Comparison of ENCODE assay signal across 27 cellular contexts in genomic region chr12:2833810-2834209, GRCh38. TPM values are rescaled to one million over a fixed set of nuclear protein-coding genes. Genes with fewer than 3 reads are reported as not detected.
A peak's percentile ranks its signal among the peaks of the same experiment; 100 is the strongest.
DNase-seq lines count a peak whose midpoint lies in the region; ATAC-seq, FAIRE-seq and TF ChIP-seq lines count a peak whose summit lies in the region.
"Had no signal": no experiment of that assay in that cellular context is flagged by ENCODE, and none has a peak within 500 bp of the region (broad histone marks: within the 10 kb centered on the region; RNA-seq: fewer than 3 reads in every experiment).

No MANE protein-coding gene starts in this region.

- H3K27me3 ChIP-seq in A673 (replicated peaks; ENCODE audit: insufficient read depth, low read depth, low read length, poor library complexity): no peaks in the 10 kb centered on the region
- no peaks in the 10 kb centered on the region for H3K27me3 ChIP-seq in astrocyte (ENCODE audit: insufficient read depth, low read length)
- H3K27me3 ChIP-seq in mesendoderm (ENCODE audit: insufficient read depth, low read length, poor library complexity): no peaks in the 10 kb centered on the region
- no peaks in the 10 kb centered on the region for H3K27me3 ChIP-seq in naive thymus-derived CD4-positive, alpha-beta T cell (ENCODE audit: control insufficient read depth in 2 of 2, insufficient read depth in 2 of 2, low read length in 2 of 2)
- H3K27me3 ChIP-seq: ascending aorta, colonic mucosa, right lobe of liver had no signal

- H3K4me3 Mint-ChIP-seq in astrocyte (ENCODE audit: unreplicated experiment): no peak overlapping the region
- no peak overlapping the region for H3K4me3 Mint-ChIP-seq in naive thymus-derived CD4-positive, alpha-beta T cell
- H3K4me3 Mint-ChIP-seq: activated CD4-positive, alpha-beta memory T cell treated with anti-CD3 and anti-CD28 coated beads for 36 hours had no signal

- TF ChIP-seq CTCF in A673 (conservative IDR thresholded peaks at IDR 0.05; ENCODE audit: low read depth, low read length): no peak
- no peak for TF ChIP-seq CTCF in astrocyte (IDR thresholded peaks at IDR 0.05; ENCODE audit: insufficient read depth, low read depth, low read length)

- H3K4me3 ChIP-seq in A673 (ENCODE audit: low read depth, low read length, poor library complexity, severe bottlenecking) (no peak overlapping the region), astrocyte (ENCODE audit: insufficient read depth, low read depth, low read length) (no peak overlapping the region), mesendoderm (ENCODE audit: low read length) (no peak overlapping the region)
- no peak overlapping the region for H3K4me3 ChIP-seq in naive thymus-derived CD4-positive, alpha-beta T cell (ENCODE audit: low read length)
- H3K4me3 ChIP-seq: colonic mucosa, GM12878, right lobe of liver had no signal

- DNase-seq in A673 (ENCODE audit: low spot score) (peak; percentile 48), astrocyte (ENCODE audit: low read depth) (no peak), left ventricle myocardium superior (peak; percentile 27), sciatic nerve (ENCODE audit: low spot score) (peak; percentile 78), H54 (ENCODE audit: insufficient read length, low spot score) (no peak), DMS53 (lab: John Stamatoyannopoulos, UW) (no peak), mesendoderm (no peak)
- no peak for DNase-seq in naive thymus-derived CD4-positive, alpha-beta T cell
- DNase-seq: ACHN; activated CD4-positive, alpha-beta memory T cell treated with anti-CD3 and anti-CD28 coated beads for 36 hours; activated naive CD4-positive, alpha-beta T cell; activated T-cell treated with anti-CD3 and anti-CD28 coated beads, Interleukin-2, amount 50 U/mL, for 1 hour; colonic mucosa; DMS 273 treated with DMSO at 0.1 percent for 48 hours; NCI-H1417; NCI-H2171; NCI-H526 treated with DMSO at 0.1 percent for 48 hours; right lobe of liver; SIG-M5; stimulated activated CD4-positive, alpha-beta T cell treated with anti-CD3 and anti-CD28 coated beads, Interleukin-2, amount 100 ng/mL, for 24 hours; T-helper 2 cell had no signal

- no peaks in the 10 kb centered on the region for H3K36me3 ChIP-seq in A673 (ENCODE audit: insufficient read depth, low read length, poor library complexity, severe bottlenecking)
- peaks cover 4% of the 10 kb centered on the region for H3K36me3 ChIP-seq in astrocyte (ENCODE audit: insufficient read depth, low read length)
- H3K36me3 ChIP-seq in mesendoderm (ENCODE audit: control insufficient read depth, insufficient read depth, low read length): no peaks in the 10 kb centered on the region
- H3K36me3 ChIP-seq in naive thymus-derived CD4-positive, alpha-beta T cell (ENCODE audit: control insufficient read depth in 2 of 3, insufficient read depth in 3 of 3, low read length in 3 of 3): peaks cover 0 to 20% (median 15%) of the 10 kb centered on the region in 3 experiments
- H3K36me3 ChIP-seq: colonic mucosa, right lobe of liver had no signal

- POLR2A ChIA-PET in A673 (lab: Charles Lee; ENCODE audit: low non-redundant PET): no interaction called here
- POLR2A ChIA-PET in naive thymus-derived CD4-positive, alpha-beta T cell (lab: Charles Lee): no interaction called here

- no peak overlapping the region for H4K5ac ChIP-seq in mesendoderm (ENCODE audit: low read length)

- ATAC-seq in left ventricle myocardium superior: peak; percentile 48
- peak; percentile 65 for ATAC-seq in sciatic nerve
- no peak for ATAC-seq in naive thymus-derived CD4-positive, alpha-beta T cell
- ATAC-seq: GM12878, left lobe of liver had no signal

- no TSS peak for BruUV-seq in A673 (replicated peaks; lab: Mats Ljungman, UMichigan)

- no peak overlapping the region for H2BK5ac ChIP-seq in mesendoderm (ENCODE audit: low read length)

- peaks cover 12% of the 10 kb centered on the region for H3K4me1 Mint-ChIP-seq in astrocyte (ENCODE audit: low read depth, unreplicated experiment)
- peaks cover 0 to 19% (median 13%) of the 10 kb centered on the region in 7 donors for H3K4me1 Mint-ChIP-seq in naive thymus-derived CD4-positive, alpha-beta T cell

- H4K8ac ChIP-seq in mesendoderm (ENCODE audit: low read depth, low read length): no peak overlapping the region

- H3K18ac ChIP-seq in mesendoderm (ENCODE audit: low read length): no peak overlapping the region

- H3K23ac ChIP-seq in mesendoderm (ENCODE audit: low read length): no peak overlapping the region

- no peak overlapping the region for H3K27ac Mint-ChIP-seq in astrocyte (ENCODE audit: unreplicated experiment)
- peak overlapping the region in 3 of 9 donors; percentile 4 to 76 (median 18) for H3K27ac Mint-ChIP-seq in naive thymus-derived CD4-positive, alpha-beta T cell
- H3K27ac Mint-ChIP-seq: activated CD4-positive, alpha-beta memory T cell treated with anti-CD3 and anti-CD28 coated beads for 36 hours had no signal

- H3K4me1 ChIP-seq in A673 (ENCODE audit: insufficient read depth, low read length, poor library complexity, severe bottlenecking) (peaks cover 16% of the 10 kb centered on the region), astrocyte (ENCODE audit: insufficient read depth, low read length) (peaks cover 19% of the 10 kb centered on the region), mesendoderm (ENCODE audit: control insufficient read depth, low read depth, low read length) (no peaks in the 10 kb centered on the region)
- H3K4me1 ChIP-seq in naive thymus-derived CD4-positive, alpha-beta T cell (ENCODE audit: control insufficient read depth in 2 of 2, insufficient read depth in 2 of 2, low read length in 2 of 2): no peaks in the 10 kb centered on the region
- H3K4me1 ChIP-seq: colonic mucosa, right lobe of liver had no signal

- no peak overlapping the region for H2BK15ac ChIP-seq in mesendoderm (replicated peaks; ENCODE audit: low read depth)

- no CpG with 5 or more reads among the region's 9 CpGs for WGBS in mesendoderm (ENCODE audit: extremely low coverage, insufficient coverage, low lambda C conversion rate)

- no peak for TF ChIP-seq POLR2A in H54 (IDR thresholded peaks at IDR 0.05; ENCODE audit: low read depth, low read length)

- peaks cover 9% of the 10 kb centered on the region for H3K36me3 Mint-ChIP-seq in astrocyte (ENCODE audit: low read depth, unreplicated experiment)
- peaks cover 2 to 28% (median 12%) of the 10 kb centered on the region in 5 donors for H3K36me3 Mint-ChIP-seq in naive thymus-derived CD4-positive, alpha-beta T cell

- no peak for FAIRE-seq in astrocyte (lab: Jason Lieb, UNC)
- FAIRE-seq in H54 (lab: Jason Lieb, UNC): no peak
- FAIRE-seq: GM12878 had no signal

- no peak overlapping the region for H3K27ac ChIP-seq in A673 (ENCODE audit: low read depth, low read length, poor library complexity, severe bottlenecking)
- H3K27ac ChIP-seq in astrocyte (ENCODE audit: low read depth, low read length): no peak overlapping the region
- H3K27ac ChIP-seq in mesendoderm (ENCODE audit: low read depth, low read length): no peak overlapping the region
- no peak overlapping the region for H3K27ac ChIP-seq in naive thymus-derived CD4-positive, alpha-beta T cell (ENCODE audit: low read depth, low read length)
- H3K27ac ChIP-seq: colonic mucosa, right lobe of liver had no signal

- peaks cover 1% of the 10 kb centered on the region for H3K9me3 Mint-ChIP-seq in astrocyte (ENCODE audit: unreplicated experiment)
- H3K9me3 Mint-ChIP-seq in naive thymus-derived CD4-positive, alpha-beta T cell: no peaks in the 10 kb centered on the region
- H3K9me3 Mint-ChIP-seq: activated CD4-positive, alpha-beta memory T cell treated with anti-CD3 and anti-CD28 coated beads for 36 hours had no signal

- H3K9ac ChIP-seq in astrocyte (ENCODE audit: low read length) (no peak overlapping the region), mesendoderm (ENCODE audit: low read length) (no peak overlapping the region)

- no peaks in the 10 kb centered on the region for H3K9me3 ChIP-seq in A673 (ENCODE audit: low read depth, low read length, poor library complexity, severe bottlenecking)
- no peaks in the 10 kb centered on the region for H3K9me3 ChIP-seq in astrocyte (ENCODE audit: insufficient read depth, low read depth, low read length)
- no peaks in the 10 kb centered on the region for H3K9me3 ChIP-seq in naive thymus-derived CD4-positive, alpha-beta T cell (ENCODE audit: control insufficient read depth in 2 of 3, low read length in 3 of 3)
- H3K9me3 ChIP-seq: ascending aorta, colonic mucosa, right lobe of liver had no signal

- no peaks in the 10 kb centered on the region for H3K79me1 ChIP-seq in mesendoderm (ENCODE audit: low read length)

- H3K56ac ChIP-seq in mesendoderm (ENCODE audit: low read length): no peak overlapping the region

- H3K27me3 Mint-ChIP-seq in astrocyte (ENCODE audit: low read depth, unreplicated experiment): no peaks in the 10 kb centered on the region
- H3K27me3 Mint-ChIP-seq in naive thymus-derived CD4-positive, alpha-beta T cell: no peaks in the 10 kb centered on the region
- H3K27me3 Mint-ChIP-seq: activated CD4-positive, alpha-beta memory T cell treated with anti-CD3 and anti-CD28 coated beads for 36 hours had no signal

- no peaks in the 10 kb centered on the region for H4K20me1 ChIP-seq in astrocyte (ENCODE audit: insufficient read depth, low read length)

- H2AFZ ChIP-seq in astrocyte (ENCODE audit: low read depth, low read length): no peak overlapping the region

- H2AK5ac ChIP-seq in mesendoderm (ENCODE audit: low read length): no peak overlapping the region

- CTCF ChIA-PET in A673 (lab: Charles Lee): interaction anchor here (0.7 kb wide), 1 partner anchor 207 kb away, joined by 4 read pairs; no protein-coding TSS in a partner anchor
- CTCF ChIA-PET in naive thymus-derived CD4-positive, alpha-beta T cell (lab: Charles Lee): no interaction called here

- H3K4me2 ChIP-seq in astrocyte (ENCODE audit: low read length): peak overlapping the region; percentile 71
- H3K4me2 ChIP-seq in mesendoderm (ENCODE audit: low read length): no peak overlapping the region

- intact Hi-C loops in A673 (cut with micrococcal nuclease; ENCODE audit: unreplicated experiment): no loop called here
- intact Hi-C loops in left ventricle myocardium superior (cut with micrococcal nuclease): no loop called here
- intact Hi-C loops in sciatic nerve (cut with DNase I): no loop called here
- intact Hi-C loops in naive thymus-derived CD4-positive, alpha-beta T cell (cut with micrococcal nuclease): no loop called here

- H3K4ac ChIP-seq in mesendoderm (ENCODE audit: low read depth, low read length): no peak overlapping the region

- H2BK120ac ChIP-seq in mesendoderm (ENCODE audit: low read depth, low read length): no peak overlapping the region

- H3K79me2 ChIP-seq in astrocyte (ENCODE audit: insufficient read depth, low read length) (no peaks in the 10 kb centered on the region), mesendoderm (ENCODE audit: control insufficient read depth, insufficient read depth, low read length) (no peaks in the 10 kb centered on the region)

RNA-seq across cellular contexts. Expression of gene NRIP2, which starts 1.0 kb away (rescaled TPM):
- total RNA-seq in A673 (2021) (0.28 and 0.39 TPM in 2 replicates), astrocyte (not detected in 2 replicates), left ventricle myocardium superior (1.1 TPM), sciatic nerve (73.4 TPM)
- not detected for polyA plus RNA-seq in mesendoderm (2013, experiment 1 of 2)
- polyA plus RNA-seq in mesendoderm (2013, experiment 2 of 2): not detected
- not detected for total RNA-seq in naive thymus-derived CD4-positive, alpha-beta T cell
- 1 to 10 TPM; 1.6 to 2.0 TPM for polyA plus RNA-seq in naive thymus-derived CD4-positive, alpha-beta T cell
- total RNA-seq: activated CD4-positive, alpha-beta memory T cell treated with anti-CD3 and anti-CD28 coated beads for 36 hours; GM12878 had no signal

RNA-seq across cellular contexts. Expression of gene ITFG2, which starts 21.3 kb away (rescaled TPM):
- 37.8 and 39.2 TPM in 2 replicates for total RNA-seq in A673 (2021)
- 20.1 and 20.2 TPM in 2 replicates for total RNA-seq in astrocyte
- 14.7 TPM for total RNA-seq in left ventricle myocardium superior
- 47.8 TPM for total RNA-seq in sciatic nerve
- polyA plus RNA-seq in mesendoderm (2013, experiment 1 of 2): 12.8 TPM
- 12.4 TPM for polyA plus RNA-seq in mesendoderm (2013, experiment 2 of 2)
- total RNA-seq in naive thymus-derived CD4-positive, alpha-beta T cell: 100 to 1,000 TPM in 2 of 5 experiments, 10 to 100 TPM in 3; 50.4 to 156 (median 95.6) TPM
- polyA plus RNA-seq in naive thymus-derived CD4-positive, alpha-beta T cell: 10 to 100 TPM; 52.3 to 76.1 TPM

RNA-seq across cellular contexts. Expression of gene TEX52, which starts 23.0 kb away (rescaled TPM):
- 0.44 TPM in 1 of 2 replicates, not detected in the other for total RNA-seq in A673 (2021)
- not detected in 2 replicates for total RNA-seq in astrocyte
- not detected for total RNA-seq in left ventricle myocardium superior
- total RNA-seq in sciatic nerve: not detected
- not detected for polyA plus RNA-seq in mesendoderm (2013, experiment 1 of 2)
- polyA plus RNA-seq in mesendoderm (2013, experiment 2 of 2): not detected
- not detected for total RNA-seq in naive thymus-derived CD4-positive, alpha-beta T cell
- polyA plus RNA-seq in naive thymus-derived CD4-positive, alpha-beta T cell: not detected
- total RNA-seq: ascending aorta, colonic mucosa, GM12878, H4, left lobe of liver, mucosa of gallbladder, right lobe of liver had no signal
- polyA plus RNA-seq: CD14-positive monocyte had no signal

RNA-seq across cellular contexts. Expression of gene FKBP4, which starts 39.0 kb away (rescaled TPM):
- 187 and 196 TPM in 2 replicates for total RNA-seq in A673 (2021)
- 63.2 and 68.7 TPM in 2 replicates for total RNA-seq in astrocyte
- total RNA-seq in left ventricle myocardium superior: 59.0 TPM
- 63.9 TPM for total RNA-seq in sciatic nerve
- 141 TPM for polyA plus RNA-seq in mesendoderm (2013, experiment 1 of 2)
- 140 TPM for polyA plus RNA-seq in mesendoderm (2013, experiment 2 of 2)
- total RNA-seq in naive thymus-derived CD4-positive, alpha-beta T cell: 10 to 100 TPM; 47.4 to 95.4 (median 54.6) TPM
- 10 to 100 TPM; 27.3 to 39.6 TPM for polyA plus RNA-seq in naive thymus-derived CD4-positive, alpha-beta T cell

RNA-seq across cellular contexts. Expression of gene FOXM1, which starts 43.2 kb away (rescaled TPM):
- total RNA-seq in A673 (2021) (198 and 200 TPM in 2 replicates), astrocyte (3.9 and 7.1 TPM in 2 replicates), left ventricle myocardium superior (0.79 TPM), sciatic nerve (0.18 TPM)
- 109 TPM for polyA plus RNA-seq in mesendoderm (2013, experiment 1 of 2)
- 111 TPM for polyA plus RNA-seq in mesendoderm (2013, experiment 2 of 2)
- 10 to 100 TPM in 1 of 5 experiments, 1 to 10 TPM in 1, under 1 TPM in 2, not detected in 1; 0.35 to 77.2 (median 0.82) TPM for total RNA-seq in naive thymus-derived CD4-positive, alpha-beta T cell
- polyA plus RNA-seq in naive thymus-derived CD4-positive, alpha-beta T cell: not detected
- total RNA-seq: ascending aorta had no signal
- polyA plus RNA-seq: CD14-positive monocyte had no signal

Comparison
In these comparisons a context has a peak if more than half of its experiments do, and no peak if none do; other contexts are left out.
1. DNase-seq: peak in A673 (single experiment), left ventricle myocardium superior (single experiment) and sciatic nerve (single experiment); none in astrocyte (single experiment), H54 (single experiment), DMS53 (single experiment), mesendoderm (single experiment) and naive thymus-derived CD4-positive, alpha-beta T cell (0 of 9).
2. RNA of gene NRIP2, which starts 1.0 kb away (total RNA-seq): 73.4 TPM in sciatic nerve (single experiment); 1.1 TPM in left ventricle myocardium superior (single experiment), 0.28 to 0.39 TPM in A673, not detected in naive thymus-derived CD4-positive, alpha-beta T cell and not detected in astrocyte; every median in the first group is over 10 times any median in the second.